In the genomic region with DNA sequence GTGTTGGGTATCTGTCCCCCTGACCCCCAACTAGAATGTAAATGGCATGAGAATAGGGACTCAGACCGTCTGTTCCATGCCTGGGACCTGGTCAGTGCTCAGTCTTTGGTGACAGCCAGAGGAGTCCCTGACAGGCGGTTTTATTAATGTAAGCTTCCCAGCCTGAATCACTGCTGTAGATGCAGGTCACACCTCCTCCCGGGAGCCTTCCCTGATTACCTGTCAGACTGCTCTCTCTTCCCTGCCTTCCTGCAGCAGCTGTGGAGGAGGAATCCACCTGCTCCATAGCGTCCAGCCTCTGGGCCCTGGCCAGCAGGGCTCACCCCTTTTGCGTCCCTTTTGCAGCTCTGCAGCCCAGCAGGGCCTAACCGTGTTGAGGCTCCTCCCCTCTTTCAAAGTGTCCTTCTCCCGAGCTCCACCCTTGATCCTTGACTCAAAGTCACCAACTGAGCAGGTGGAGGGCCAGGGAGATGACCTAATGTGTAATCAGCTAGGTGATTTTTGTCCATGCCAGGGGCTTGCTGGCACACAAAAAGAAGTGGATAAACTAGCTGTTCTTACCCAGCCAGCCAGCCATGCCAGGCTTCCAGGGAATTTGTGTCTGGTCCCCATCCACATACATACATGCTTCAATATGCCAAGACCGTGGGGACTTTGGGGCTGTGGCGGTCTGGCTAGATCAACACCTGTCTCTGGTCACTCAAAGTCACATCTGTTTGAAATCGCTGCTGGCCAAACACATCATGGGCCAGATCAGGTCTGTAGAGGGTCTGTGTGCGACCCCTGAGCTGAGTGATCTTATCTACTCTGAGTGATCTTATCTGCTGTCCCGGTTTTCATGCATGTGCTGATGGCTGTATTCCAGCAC, we compare ENCODE assay signal across 26 cellular contexts.
DNase-seq lines count a peak whose midpoint lies in the region; ATAC-seq, FAIRE-seq and TF ChIP-seq lines count a peak whose summit lies in the region.
"Had no signal": no experiment of that assay in that cellular context is flagged by ENCODE, and none has a peak within 500 bp of the region (broad histone marks: within the 10 kb centered on the region; RNA-seq: fewer than 3 reads in every experiment).

No MANE protein-coding gene starts in this region.

- dilution Hi-C loops in IMR-90 (cut with HindIII; ENCODE audit: low sequenced_read_pairs, unreplicated experiment), result no loop called here

- H2BK15ac ChIP-seq in IMR-90 (ENCODE audit: low read depth, low read length), result no peak overlapping the region

- H2AFZ ChIP-seq in IMR-90 (replicated peaks; ENCODE audit: low read length, poor library complexity), result peak overlapping the region; percentile 5

- intact Hi-C loops in IMR-90 (cut with micrococcal nuclease), result no loop called here
- intact Hi-C loops in mucosa of descending colon (cut with DNase I, micrococcal nuclease), result no loop called here

- POLR2A ChIA-PET in A549 (lab: Yijun Ruan, JAX), result no interaction called here
- POLR2A ChIA-PET in IMR-90 (lab: Charles Lee; ENCODE audit: unreplicated experiment), result no interaction called here

- no peaks in the 10 kb centered on the region for H3K36me3 ChIP-seq in IMR-90 (ENCODE audit: control insufficient read depth, insufficient read depth, low read length)
- H3K36me3 ChIP-seq in mucosa of descending colon (ENCODE audit: low read depth), result no peaks in the 10 kb centered on the region
- H3K36me3 ChIP-seq: SJSA1, stomach, tibial nerve had no signal

- H3K27ac ChIP-seq in A549, result no peak overlapping the region
- no peak overlapping the region for H3K27ac ChIP-seq in IMR-90 (ENCODE audit: insufficient read depth, low read length)
- H3K27ac ChIP-seq: SJSA1, skin epidermis, stomach, tibial nerve had no signal

- H3K4me3 ChIP-seq in A549 (no peak overlapping the region), IMR-90 (ENCODE audit: insufficient read depth, low read depth, low read length) (no peak overlapping the region), mucosa of descending colon (no peak overlapping the region)
- H3K4me3 ChIP-seq: SJSA1, skin epidermis, stomach, tibial nerve had no signal

- TF ChIP-seq EP300 in A549 (IDR thresholded peaks at IDR 0.05), result no peak

- no peaks in the 10 kb centered on the region for H3K9me3 ChIP-seq in A549
- no peaks in the 10 kb centered on the region for H3K9me3 ChIP-seq in IMR-90 (ENCODE audit: control insufficient read depth, insufficient read depth, low read length)
- H3K9me3 ChIP-seq in mucosa of descending colon, result no peaks in the 10 kb centered on the region
- H3K9me3 ChIP-seq: SJSA1, stomach, tibial nerve had no signal

- H3K56ac ChIP-seq in IMR-90 (ENCODE audit: extremely low read depth, insufficient read depth, low read length), result no peak overlapping the region

- no TSS peak for BruUV-seq in IMR-90 (replicated peaks; lab: Mats Ljungman, UMichigan)

- ATAC-seq in A549 (no peak; a peak in 1 of 6 replicates), IMR-90 (ENCODE audit: low read depth) (no peak), mucosa of descending colon (peak; percentile 71)
- ATAC-seq: activated T-cell treated with anti-CD3 and anti-CD28 coated beads, Interleukin-2, amount 50 U/mL, for 4 hours; CD8-positive, alpha-beta T cell; left lobe of liver; naive thymus-derived CD8-positive, alpha-beta T cell had no signal

- TF ChIP-seq RAD21 in A549 (conservative IDR thresholded peaks at IDR 0.05 in 1 of 2, IDR thresholded peaks at IDR 0.05 in 1 of 2), result no peak
- no peak for TF ChIP-seq RAD21 in IMR-90 (IDR thresholded peaks at IDR 0.05; ENCODE audit: low read length)

- no peak overlapping the region for H3K14ac ChIP-seq in IMR-90 (replicated peaks; ENCODE audit: low read depth, low read length)

- FAIRE-seq in A549 (lab: Jason Lieb, UNC), result no peak
- FAIRE-seq: endometrium, TTC549 had no signal

- no peak overlapping the region for H3K18ac ChIP-seq in IMR-90 (ENCODE audit: low read depth, low read length)

- DNase-seq in A549 (ENCODE audit: low read depth in 1 of 2, low spot score in 1 of 2) (no peak), IMR-90 (no peak), SK-N-DZ (ENCODE audit: low spot score) (peak; percentile 16), mucosa of descending colon (peak in 2 of 3 donors; percentile 31 to 44), NCI-H82 (lab: John Stamatoyannopoulos, UW) (no peak), MV-4-11 (lab: John Stamatoyannopoulos, UW) (no peak), AG08395 (ENCODE audit: low spot score) (no peak)
- DNase-seq in activated CD8-positive, alpha-beta memory T cell treated with anti-CD3 and anti-CD28 coated beads for 24 hours, result no peak
- DNase-seq: activated gamma-delta T cell treated with Interleukin-2 at 50 U/mL for 16 hours; activated T-cell treated with anti-CD3 and anti-CD28 coated beads, Interleukin-2, amount 50 U/mL, for 4 hours; CD8-positive, alpha-beta T cell; central memory CD4-positive, alpha-beta T cell; dermis blood vessel endothelial cell; GF-D8; naive thymus-derived CD8-positive, alpha-beta T cell; NCI-H1417 treated with DMSO at 0.1 percent for 48 hours; NCI-H2171; NCI-H526 treated with DMSO at 0.1 percent for 48 hours; stimulated activated CD8-positive, alpha-beta memory T cell treated with anti-CD3 and anti-CD28 coated beads, Interleukin-4, amount 100 ng/mL, for 48 hours; stomach had no signal

- TF ChIP-seq CTCF in A549 (IDR thresholded peaks at IDR 0.05), result no peak
- TF ChIP-seq CTCF in IMR-90 (conservative IDR thresholded peaks at IDR 0.05; ENCODE audit: low read depth, low read length), result no peak
- TF ChIP-seq CTCF in mucosa of descending colon (IDR thresholded peaks at IDR 0.05), result no peak

- no peak overlapping the region for H4K91ac ChIP-seq in IMR-90 (ENCODE audit: insufficient read depth, low read depth, low read length)

- 74% methylated on average over 12 of the region's 12 CpGs for WGBS in A549 (ENCODE audit: missing lambda C conversion rate)
- WGBS in IMR-90 (ENCODE audit: extremely low coverage in 2 of 2, insufficient read length in 1 of 2), 2 experiments, result 83% methylated on average over 3 of the region's 12 CpGs; no CpG with 5 or more reads in 1 of the 2 experiments

- H3K27me3 ChIP-seq in IMR-90 (ENCODE audit: control insufficient read depth, insufficient read depth, low read length), result no peaks in the 10 kb centered on the region; the same call in 1 of the 2 replicates
- H3K27me3 ChIP-seq: SJSA1, stomach, tibial nerve had no signal

- no peak overlapping the region for H3K23ac ChIP-seq in IMR-90 (ENCODE audit: low read depth, low read length)

- H4K5ac ChIP-seq in IMR-90 (ENCODE audit: low read depth, low read length), result no peak overlapping the region

- H3K9ac ChIP-seq in IMR-90 (ENCODE audit: low read depth, low read length), result no peak overlapping the region

- H3K4ac ChIP-seq in IMR-90 (ENCODE audit: low read depth, low read length), result no peak overlapping the region

- in situ Hi-C loops in IMR-90 (cut with MboI; ENCODE audit: low sequenced_read_pairs), result no loop called here

- no peak overlapping the region for H2BK5ac ChIP-seq in IMR-90 (ENCODE audit: low read depth, low read length, poor library complexity, severe bottlenecking)

- H2AK9ac ChIP-seq in IMR-90 (replicated peaks; ENCODE audit: low read depth, low read length, poor library complexity), result no peak overlapping the region

- H4K8ac ChIP-seq in IMR-90 (ENCODE audit: low read depth in 2 of 2, low read length in 2 of 2), result no peak overlapping the region

- H3K4me1 ChIP-seq in A549 (no peaks in the 10 kb centered on the region), IMR-90 (ENCODE audit: control insufficient read depth, insufficient read depth, low read length) (no peaks in the 10 kb centered on the region), mucosa of descending colon (ENCODE audit: low read depth) (no peaks in the 10 kb centered on the region)
- H3K4me1 ChIP-seq: SJSA1, stomach, tibial nerve had no signal

- no peaks in the 10 kb centered on the region for H4K20me1 ChIP-seq in IMR-90 (ENCODE audit: insufficient read depth, low read length)

- TF ChIP-seq POLR2A in A549 (IDR thresholded peaks at IDR 0.05; ENCODE audit: low read length) (no peak), IMR-90 (IDR thresholded peaks at IDR 0.05; ENCODE audit: low read depth, low read length) (no peak)

- CTCF ChIA-PET in A549 (lab: Yijun Ruan, JAX), result interaction anchor here (1.1 to 1.5 kb wide), 2 partner anchors 95 to 117 kb away, joined by 4 to 5 read pairs; no protein-coding TSS in a partner anchor
- CTCF ChIA-PET in IMR-90 (lab: Yijun Ruan, JAX), result no interaction called here

- H2BK20ac ChIP-seq in IMR-90 (ENCODE audit: low read depth, low read length), result no peak overlapping the region

- no peak overlapping the region for H2BK120ac ChIP-seq in IMR-90 (ENCODE audit: low read depth, low read length)

- H3K79me1 ChIP-seq in IMR-90 (ENCODE audit: low read depth in 1 of 2, low read length in 2 of 2), result no peaks in the 10 kb centered on the region

- no peak overlapping the region for H2AK5ac ChIP-seq in IMR-90 (ENCODE audit: low read depth, low read length)

- no peaks in the 10 kb centered on the region for H3K9me1 ChIP-seq in IMR-90 (ENCODE audit: insufficient read depth, low read length)

- no peak overlapping the region for H3K4me2 ChIP-seq in A549
- H3K4me2 ChIP-seq in IMR-90 (ENCODE audit: low read depth, low read length), result no peak overlapping the region

TF ChIP-seq in A549, 52 proteins besides CTCF, POLR2A, EP300 and RAD21:
- peak; percentile 66 for TF ChIP-seq ZFP36 (IDR thresholded peaks at IDR 0.05; ENCODE audit: borderline replicate concordance, partially characterized antibody)
- TF ChIP-seq FOSL2 (IDR thresholded peaks at IDR 0.05), result no peak
- no peak for TF ChIP-seq FOSL2 (CRISPR knock-in tag; IDR thresholded peaks at IDR 0.05)
- no peak for TF ChIP-seq JUN (IDR thresholded peaks at IDR 0.05)

TF ChIP-seq in IMR-90, 13 proteins besides CTCF, POLR2A, EP300 and RAD21 (continues in another document):
- TF ChIP-seq CEBPB (IDR thresholded peaks at IDR 0.05; ENCODE audit: low read depth, low read length) (no peak), RFX5 (IDR thresholded peaks at IDR 0.05; ENCODE audit: low read depth, low read length) (no peak), MXI1 (IDR thresholded peaks at IDR 0.05; ENCODE audit: borderline replicate concordance, low read depth, low read length) (no peak)
- TF ChIP-seq, protein P1, sequence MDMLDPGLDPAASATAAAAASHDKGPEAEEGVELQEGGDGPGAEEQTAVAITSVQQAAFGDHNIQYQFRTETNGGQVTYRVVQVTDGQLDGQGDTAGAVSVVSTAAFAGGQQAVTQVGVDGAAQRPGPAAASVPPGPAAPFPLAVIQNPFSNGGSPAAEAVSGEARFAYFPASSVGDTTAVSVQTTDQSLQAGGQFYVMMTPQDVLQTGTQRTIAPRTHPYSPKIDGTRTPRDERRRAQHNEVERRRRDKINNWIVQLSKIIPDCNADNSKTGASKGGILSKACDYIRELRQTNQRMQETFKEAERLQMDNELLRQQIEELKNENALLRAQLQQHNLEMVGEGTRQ (IDR thresholded peaks at IDR 0.05; ENCODE audit: low read depth, low read length), result no peak

Comparison
In these comparisons a context has a peak if more than half of its experiments do, and no peak if none do; other contexts are left out.
1. DNase-seq: peak in SK-N-DZ (single experiment) and mucosa of descending colon (2 of 3); none in A549 (0 of 2), IMR-90 (single experiment), NCI-H82 (single experiment), activated CD8-positive, alpha-beta memory T cell treated with anti-CD3 and anti-CD28 coated beads for 24 hours (single experiment), MV-4-11 (single experiment) and AG08395 (single experiment).